8 cellular contexts compared by ENCODE assay signal in the genomic region with DNA sequence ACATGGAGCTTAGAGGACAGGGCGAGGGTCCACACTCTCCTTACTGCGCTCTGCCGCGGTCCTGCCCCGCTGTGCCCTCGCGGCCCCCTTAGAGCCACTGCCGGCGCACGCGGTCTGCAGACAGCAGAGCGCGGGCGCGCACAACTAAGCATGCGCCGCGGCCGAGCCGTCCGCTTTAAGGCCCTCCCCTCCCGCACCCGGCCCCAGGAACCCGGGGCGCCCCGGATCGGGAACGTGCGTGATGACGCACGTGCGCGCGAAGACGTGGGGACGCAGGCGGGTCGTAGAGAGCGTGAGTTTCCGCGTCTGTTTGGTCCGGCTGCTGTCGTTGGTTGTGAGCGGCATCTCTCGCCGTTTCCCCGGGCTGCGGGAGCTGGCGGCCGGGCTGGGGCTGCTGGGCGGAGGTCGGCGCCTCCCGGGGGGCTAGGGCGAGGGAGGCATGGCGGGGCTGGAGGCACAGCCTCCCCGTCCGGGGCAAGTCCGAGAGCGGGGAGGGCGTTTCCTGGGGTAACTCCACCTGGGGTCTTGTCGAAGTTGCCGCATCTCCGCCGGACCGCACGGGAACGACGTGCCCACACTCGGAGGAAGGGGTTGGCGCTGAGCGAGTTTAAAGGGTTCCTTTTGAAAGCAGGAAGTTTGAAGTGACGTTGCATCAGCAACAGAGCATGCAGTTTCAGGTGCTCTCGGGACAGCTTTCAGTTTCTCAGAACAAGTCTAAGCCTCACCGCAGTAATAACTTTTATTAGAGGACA. TPM values are rescaled to one million over a fixed set of nuclear protein-coding genes. Genes with fewer than 3 reads are reported as not detected.
DNase-seq lines count a peak whose midpoint lies in the region; FAIRE-seq and TF ChIP-seq lines count a peak whose summit lies in the region.

Gene RHBDD1 (plus strand): TSS at position 259 of the 752 bp plus-strand sequence. CDS start 28,640 bp downstream, outside the sequence.

- peak within 1 kb of the TSS; percentile 91 for H3K4me3 Mint-ChIP-seq in neural crest cell

- H3K4me2 ChIP-seq in Loucy (ENCODE audit: low read depth, low read length, poor library complexity, severe bottlenecking), result peak within 1 kb of the TSS; percentile 93

- no peaks in the 10 kb centered on the region for H3K9me3 ChIP-seq in Loucy (ENCODE audit: insufficient read depth, low read depth, low read length)
- H3K9me3 ChIP-seq in stomach smooth muscle (ENCODE audit: control insufficient read depth in 2 of 2, low read length in 2 of 2), result no peaks in the 10 kb centered on the region

- peak; percentile 92 for TF ChIP-seq POLR2A in H54 (IDR thresholded peaks at IDR 0.05; ENCODE audit: low read depth, low read length)

- peaks cover 32% of the 10 kb centered on the region for H3K4me1 Mint-ChIP-seq in neural crest cell

- no peaks in the 10 kb centered on the region for H3K9me2 ChIP-seq in Loucy (replicated peaks; ENCODE audit: low read depth, low read length)

- no peak for TF ChIP-seq CTCF in Loucy (conservative IDR thresholded peaks at IDR 0.05; ENCODE audit: low read length)
- TF ChIP-seq CTCF in fibroblast of villous mesenchyme (IDR thresholded peaks at IDR 0.05; ENCODE audit: insufficient read depth, low read depth, low read length), result no peak
- TF ChIP-seq CTCF in neural crest cell (conservative IDR thresholded peaks at IDR 0.05), result no peak

- peaks cover 10% of the 10 kb centered on the region; the same call in 1 of the 2 replicates for H3F3A ChIP-seq in Loucy (ENCODE audit: low read depth)

- peaks cover 6% of the 10 kb centered on the region for H3K36me3 Mint-ChIP-seq in neural crest cell (ENCODE audit: low read depth)

- peak; percentile 92 for DNase-seq in ELF-1 (ENCODE audit: low read depth, low spot score)
- DNase-seq in H54 (ENCODE audit: insufficient read length, low spot score), result peak; percentile 82
- DNase-seq in SIG-M5 treated with dmso at 0.1 percent for 504 hours (lab: John Stamatoyannopoulos, UW; ENCODE audit: unreplicated experiment), result peak; percentile 92
- DNase-seq in activated gamma-delta T cell treated with Interleukin-2 at 50 U/mL for 16 hours, result peak; percentile 92
- DNase-seq in fibroblast of villous mesenchyme (ENCODE audit: low read depth), result peak; percentile 96
- DNase-seq in neural crest cell (ENCODE audit: low read depth, low spot score), result peak; percentile 80

- FAIRE-seq in H54 (lab: Jason Lieb, UNC), result peak; percentile 89

- H3K36me3 ChIP-seq in Loucy (ENCODE audit: insufficient read depth, low read length), result no peaks in the 10 kb centered on the region
- peaks cover 0 to 2% of the 10 kb centered on the region in 2 donors for H3K36me3 ChIP-seq in stomach smooth muscle (ENCODE audit: control insufficient read depth in 2 of 2, insufficient read depth in 2 of 2, low read length in 2 of 2)

- H4K20me1 ChIP-seq in Loucy (ENCODE audit: insufficient read depth, low read length, poor library complexity, severe bottlenecking), result peaks cover 22% of the 10 kb centered on the region

- no peaks in the 10 kb centered on the region for H3K9me3 Mint-ChIP-seq in neural crest cell

- H3K9ac ChIP-seq in Loucy (ENCODE audit: low read depth, low read length, poor library complexity, severe bottlenecking) (peak within 1 kb of the TSS; percentile 97), stomach smooth muscle (ENCODE audit: low read length in 2 of 2) (peak within 1 kb of the TSS; percentile 81 to 92)

- H3K27me3 ChIP-seq in Loucy (ENCODE audit: insufficient read depth, low read length, poor library complexity, severe bottlenecking), result no peaks in the 10 kb centered on the region
- no peaks in the 10 kb centered on the region for H3K27me3 ChIP-seq in stomach smooth muscle (ENCODE audit: control insufficient read depth in 1 of 2, insufficient read depth in 2 of 2, low read length in 2 of 2)

- H3K27ac Mint-ChIP-seq in neural crest cell (ENCODE audit: unreplicated experiment), result peak within 1 kb of the TSS; percentile 95

- H3K4me3 ChIP-seq in Loucy (ENCODE audit: low read length, poor library complexity, severe bottlenecking), result peak within 1 kb of the TSS; percentile 87
- H3K4me3 ChIP-seq in fibroblast of villous mesenchyme (ENCODE audit: low read depth, low read length), result peak within 1 kb of the TSS; percentile 84
- H3K4me3 ChIP-seq in stomach smooth muscle (ENCODE audit: low read length in 2 of 2), result peak within 1 kb of the TSS; percentile 91 to 93

- H3K79me2 ChIP-seq in Loucy (ENCODE audit: insufficient read depth, low read length), result peaks cover 64% of the 10 kb centered on the region

- no peaks in the 10 kb centered on the region for H3K27me3 Mint-ChIP-seq in neural crest cell (ENCODE audit: low read depth)

- peak within 1 kb of the TSS; percentile 83 for H2AFZ ChIP-seq in Loucy (ENCODE audit: low read length)

- H3K4me1 ChIP-seq in Loucy (ENCODE audit: insufficient read depth, low read length, poor library complexity, severe bottlenecking) (peaks cover 56% of the 10 kb centered on the region), stomach smooth muscle (ENCODE audit: control insufficient read depth, insufficient read depth, low read length) (peaks cover 19% of the 10 kb centered on the region)

- H3K27ac ChIP-seq in stomach smooth muscle (ENCODE audit: low read length), result peak within 1 kb of the TSS; percentile 98

RNA-seq across cellular contexts. Expression of gene RHBDD1, which starts in this region (rescaled TPM):
- total RNA-seq in fibroblast of villous mesenchyme (18.7 and 38.9 TPM in 2 replicates), neural crest cell (34.3 and 39.7 TPM in 2 replicates)

Comparison
In these comparisons a context has a peak if more than half of its experiments do, and no peak if none do; other contexts are left out.
1. Peak in every context shown above with its lines: DNase-seq, H3K4me3 ChIP-seq and H3K27ac ChIP-seq.